In genomic region chr9:76591256-76591950, GRCh38 we compare ENCODE assay signal across 21 cellular contexts.
DNase-seq lines count a peak whose midpoint lies in the region; TF ChIP-seq lines count a peak whose summit lies in the region.
"Had no signal": no experiment of that assay in that cellular context is flagged by ENCODE, and none has a peak within 500 bp of the region (broad histone marks: within the 10 kb centered on the region; RNA-seq: fewer than 3 reads in every experiment).

No MANE protein-coding gene starts in this region.

- H3K27ac ChIP-seq in A673 (ENCODE audit: low read depth, low read length, poor library complexity, severe bottlenecking): no peak overlapping the region
- H3K27ac ChIP-seq: upper lobe of left lung had no signal

- TF ChIP-seq CTCF in A673 (conservative IDR thresholded peaks at IDR 0.05; ENCODE audit: low read depth, low read length): no peak

- no peaks in the 10 kb centered on the region for H3K36me3 ChIP-seq in A673 (ENCODE audit: insufficient read depth, low read length, poor library complexity, severe bottlenecking)
- H3K36me3 ChIP-seq: upper lobe of left lung had no signal

- H3K4me3 ChIP-seq in skeletal muscle cell (ENCODE audit: low read depth, low read length) (no peak overlapping the region), A673 (ENCODE audit: low read depth, low read length, poor library complexity, severe bottlenecking) (no peak overlapping the region)
- H3K4me3 ChIP-seq: GM12878, upper lobe of left lung had no signal

- DNase-seq in SIG-M5 treated with dmso at 0.1 percent for 504 hours (lab: John Stamatoyannopoulos, UW; ENCODE audit: unreplicated experiment) (peak; percentile 78), SIG-M5 (lab: John Stamatoyannopoulos, UW) (no peak), OCI-M1 (lab: John Stamatoyannopoulos, UW) (peak; percentile 50), fibroblast of the conjunctiva (ENCODE audit: low read depth) (peak; percentile 22), skeletal muscle cell (ENCODE audit: low read depth) (peak; percentile 56), GOT3 (lab: John Stamatoyannopoulos, UW) (no peak), A673 (ENCODE audit: low spot score) (no peak)
- DNase-seq in stimulated activated CD4-positive, alpha-beta T cell treated with anti-CD3 and anti-CD28 coated beads, Interleukin-2, amount 100 ng/mL, for 24 hours: no peak
- DNase-seq: 8988T; activated T-cell treated with anti-CD3 and anti-CD28 coated beads, Interleukin-2, amount 50 U/mL, for 24 hours; caudate nucleus; CD4-positive, alpha-beta T cell; HCEC 1CT; kidney; midbrain; NK-92 treated with Interleukin-12 subunit alpha and Interleukin-12 subunit beta, amount 100 ng/mL, for 24 hours; occipital lobe; small intestine; stimulated activated naive CD8-positive, alpha-beta T cell treated with anti-CD3 and anti-CD28 coated beads, Interleukin-15, Interleukin-2, amounts not matched to agents 100 U/mL and 50 U/mL, for 24 hours; upper lobe of left lung had no signal

- intact Hi-C loops in A673 (cut with micrococcal nuclease; ENCODE audit: unreplicated experiment): no loop called here

- peaks cover 13% of the 10 kb centered on the region for H3K27me3 ChIP-seq in A673 (replicated peaks; ENCODE audit: insufficient read depth, low read depth, low read length, poor library complexity)
- H3K27me3 ChIP-seq: upper lobe of left lung had no signal

- POLR2A ChIA-PET in A673 (lab: Charles Lee; ENCODE audit: low non-redundant PET): no interaction called here

- no peaks in the 10 kb centered on the region for H3K9me3 ChIP-seq in A673 (ENCODE audit: low read depth, low read length, poor library complexity, severe bottlenecking)
- H3K9me3 ChIP-seq: upper lobe of left lung had no signal

- CTCF ChIA-PET in A673 (lab: Charles Lee): no interaction called here

- BruUV-seq in A673 (replicated peaks; lab: Mats Ljungman, UMichigan): no TSS peak

- H3K4me1 ChIP-seq in A673 (ENCODE audit: insufficient read depth, low read length, poor library complexity, severe bottlenecking): no peaks in the 10 kb centered on the region

Comparison
In these comparisons a context has a peak if more than half of its experiments do, and no peak if none do; other contexts are left out.
1. DNase-seq: peak in SIG-M5 treated with dmso at 0.1 percent for 504 hours (single experiment), OCI-M1 (single experiment), fibroblast of the conjunctiva (single experiment) and skeletal muscle cell (single experiment); none in SIG-M5 (single experiment), stimulated activated CD4-positive, alpha-beta T cell treated with anti-CD3 and anti-CD28 coated beads, Interleukin-2, amount 100 ng/mL, for 24 hours (0 of 2), GOT3 (single experiment) and A673 (single experiment).